Comparison of ENCODE assay signal across 1 cellular context in genomic region chr16:88060524-88061219, GRCh38.
TF ChIP-seq lines count a peak whose summit lies in the region.

No MANE protein-coding gene starts in this region.

TF ChIP-seq in K562, 482 proteins besides CTCF, POLR2A, EP300 and RAD21 (continued from another document):
- TF ChIP-seq SPI1 (IDR thresholded peaks at IDR 0.05; ENCODE audit: borderline replicate concordance, low read depth, low read length) = 0 out of 2 replicates have a peak, but pooled peaks have one; percentile 15
- peak; percentile 78 for TF ChIP-seq CTCFL (IDR thresholded peaks at IDR 0.05; ENCODE audit: borderline replicate concordance, insufficient read depth, low read depth, low read length, poor library complexity, severe bottlenecking)
